Comparison of ENCODE assay signal across 2 cellular contexts in genomic region chr1:229183583-229183982, GRCh38.
TF ChIP-seq lines count a peak whose summit lies in the region.

No MANE protein-coding gene starts in this region.

TF ChIP-seq in HEK293, 187 proteins besides CTCF, POLR2A, EP300 and RAD21 (continued from another document):
- TF ChIP-seq ZNF19 (tag by site-specific recombination; IDR thresholded peaks at IDR 0.05; ENCODE audit: low read depth): no peak
- peak; percentile 51; the same call in 1 of the 2 replicates for TF ChIP-seq EGR2 (tag by site-specific recombination; IDR thresholded peaks at IDR 0.05; ENCODE audit: low read depth)

TF ChIP-seq in H1, 55 proteins besides CTCF, POLR2A, EP300 and RAD21 (continued from another document):
- TF ChIP-seq TAF1 (IDR thresholded peaks at IDR 0.05; ENCODE audit: low read depth, low read length) (no peak), ASH2L (IDR thresholded peaks at IDR 0.05; ENCODE audit: low read length) (no peak), SUZ12 (IDR thresholded peaks at IDR 0.05; ENCODE audit: low read length) (no peak), ATF2 (IDR thresholded peaks at IDR 0.05; ENCODE audit: low read length) (no peak), CHD2 (IDR thresholded peaks at IDR 0.05; ENCODE audit: low read length) (no peak), CEBPB (IDR thresholded peaks at IDR 0.05; ENCODE audit: low read depth, low read length) (no peak), EGR1 (IDR thresholded peaks at IDR 0.05; ENCODE audit: borderline replicate concordance, low read depth, low read length) (no peak), FOSL1 (IDR thresholded peaks at IDR 0.05; ENCODE audit: insufficient read depth, low read depth, low read length) (no peak), TCF12 (IDR thresholded peaks at IDR 0.05; ENCODE audit: low read depth, low read length) (no peak), BRCA1 (IDR thresholded peaks at IDR 0.05; ENCODE audit: low read depth, low read length) (no peak), CBX5 (IDR thresholded peaks at IDR 0.05; ENCODE audit: low read depth, low read length) (no peak), MAFK (IDR thresholded peaks at IDR 0.05; ENCODE audit: low read depth, low read length) (no peak)
- TF ChIP-seq, protein P1, sequence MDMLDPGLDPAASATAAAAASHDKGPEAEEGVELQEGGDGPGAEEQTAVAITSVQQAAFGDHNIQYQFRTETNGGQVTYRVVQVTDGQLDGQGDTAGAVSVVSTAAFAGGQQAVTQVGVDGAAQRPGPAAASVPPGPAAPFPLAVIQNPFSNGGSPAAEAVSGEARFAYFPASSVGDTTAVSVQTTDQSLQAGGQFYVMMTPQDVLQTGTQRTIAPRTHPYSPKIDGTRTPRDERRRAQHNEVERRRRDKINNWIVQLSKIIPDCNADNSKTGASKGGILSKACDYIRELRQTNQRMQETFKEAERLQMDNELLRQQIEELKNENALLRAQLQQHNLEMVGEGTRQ (IDR thresholded peaks at IDR 0.05; ENCODE audit: low read length): no peak
